ENCODE assay signal across 10 cellular contexts in the genomic region with DNA sequence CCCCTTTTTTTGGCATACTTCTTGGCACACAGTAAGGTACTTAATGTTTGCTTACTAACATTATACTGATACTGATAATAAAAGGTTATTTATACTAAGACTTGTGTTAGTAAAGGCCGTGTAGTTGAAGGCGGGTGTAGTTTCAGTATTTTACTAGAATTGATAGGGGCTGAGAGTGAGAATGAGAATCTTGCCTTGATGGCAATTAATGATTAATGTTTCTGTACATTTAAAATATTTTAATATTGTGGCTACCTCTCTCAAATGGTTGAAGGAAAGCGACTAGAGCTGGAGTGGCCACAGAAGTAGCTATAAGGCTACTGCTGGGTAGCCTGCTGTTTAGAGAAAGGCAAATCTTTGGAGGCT. TPM values are rescaled to one million over a fixed set of nuclear protein-coding genes. Genes with fewer than 3 reads are reported as not detected.
DNase-seq lines count a peak whose midpoint lies in the region; ATAC-seq, FAIRE-seq and TF ChIP-seq lines count a peak whose summit lies in the region.
"Had no signal": no experiment of that assay in that cellular context is flagged by ENCODE, and none has a peak within 500 bp of the region (broad histone marks: within the 10 kb centered on the region; RNA-seq: fewer than 3 reads in every experiment).

No MANE protein-coding gene starts in this region.

- ATAC-seq in HG02981 (IDR thresholded peaks at IDR 0.05; ENCODE audit: unreplicated experiment) (peak; percentile 50), GM12878 (peak; percentile 53), GM18519 (IDR thresholded peaks at IDR 0.05; ENCODE audit: low FRiP score, unreplicated experiment) (no peak)

- SMC1A ChIA-PET in GM12878 (lab: Charles Lee; ENCODE audit: uncharacterized antibody, unreplicated experiment): interaction anchor here (1.0 to 23.5 kb wide), 17 partner anchors 10 to 215 kb away, joined by 3 to 495 read pairs (median 5); no protein-coding TSS in a partner anchor

- H3K9me3 Mint-ChIP-seq in activated CD4-positive, alpha-beta T cell treated with anti-CD3 and anti-CD28 coated beads, Interleukin-2, amount 10 ng/mL, durations not matched to agents 24 days and 14 days: no peaks in the 10 kb centered on the region

- peaks cover 49% of the 10 kb centered on the region for H3K4me1 ChIP-seq in GM12878 (ENCODE audit: control insufficient read depth, insufficient read depth, low read length)
- H3K4me1 ChIP-seq in subcutaneous abdominal adipose tissue (ENCODE audit: control insufficient read depth in 5 of 5, insufficient read depth in 5 of 5, low read length in 5 of 5): peaks cover 0 to 50% (median 36%) of the 10 kb centered on the region in 5 donors
- H3K4me1 ChIP-seq in thyroid gland: no peaks in the 10 kb centered on the region

- H3K9ac ChIP-seq in GM12878 (ENCODE audit: control insufficient read depth, insufficient read depth, low read length): no peak overlapping the region
- no peak overlapping the region for H3K9ac ChIP-seq in subcutaneous abdominal adipose tissue (ENCODE audit: low read length in 5 of 5)

- RAD21 ChIA-PET in GM12878 (lab: Charles Lee; ENCODE audit: unreplicated experiment): interaction anchor here (0.5 to 2.4 kb wide), 11 partner anchors 9 to 589 kb away, joined by 3 to 10 read pairs (median 4); no protein-coding TSS in a partner anchor

- no peaks in the 10 kb centered on the region for H3K27me3 Mint-ChIP-seq in activated CD4-positive, alpha-beta T cell treated with anti-CD3 and anti-CD28 coated beads, Interleukin-2, amount 10 ng/mL, durations not matched to agents 24 days and 14 days

- H3K9me3 ChIP-seq in GM12878 (replicated peaks; ENCODE audit: control insufficient read depth, insufficient read depth, low read length): no peaks in the 10 kb centered on the region
- no peaks in the 10 kb centered on the region for H3K9me3 ChIP-seq in subcutaneous abdominal adipose tissue (ENCODE audit: control insufficient read depth in 5 of 5, low read length in 5 of 5)
- no peaks in the 10 kb centered on the region for H3K9me3 ChIP-seq in thyroid gland
- H3K9me3 ChIP-seq: thoracic aorta had no signal

- peaks cover 48% of the 10 kb centered on the region for H3K4me1 Mint-ChIP-seq in activated CD4-positive, alpha-beta T cell treated with anti-CD3 and anti-CD28 coated beads, Interleukin-2, amount 10 ng/mL, durations not matched to agents 24 days and 14 days

- TF ChIP-seq CTCF in GM12878 (IDR thresholded peaks at IDR 0.05 in 2 of 3, conservative IDR thresholded peaks at IDR 0.05 in 1 of 3; ENCODE audit: control insufficient read depth in 2 of 3, extremely low read depth in 1 of 3, insufficient read depth in 1 of 3, low read depth in 3 of 3, low read length in 3 of 3): no peak
- TF ChIP-seq CTCF in thyroid gland (IDR thresholded peaks at IDR 0.05): no peak

- no peak for TF ChIP-seq POLR2A in GM12878 (IDR thresholded peaks at IDR 0.05; ENCODE audit: low read depth, low read length)
- no peak for TF ChIP-seq POLR2A in thyroid gland (IDR thresholded peaks at IDR 0.05)

- peak overlapping the region; percentile 51; the same call in 1 of the 2 replicates for H3K4me2 ChIP-seq in GM12878 (ENCODE audit: control insufficient read depth, insufficient read depth)

- intact Hi-C loops in activated CD4-positive, alpha-beta T cell treated with anti-CD3 and anti-CD28 coated beads, Interleukin-2, amount 10 ng/mL, durations not matched to agents 24 days and 14 days (cut with micrococcal nuclease): loop anchor here (1.0 kb wide), 7 partner anchors 14 to 211 kb away; partner anchors contain the start of gene PELI1
- intact Hi-C loops in GM12878 (cut with micrococcal nuclease; ENCODE audit: unreplicated experiment): no loop called here
- intact Hi-C loops in thyroid gland (cut with DNase I): no loop called here

- no peak for DNase-seq in activated CD4-positive, alpha-beta T cell treated with anti-CD3 and anti-CD28 coated beads, Interleukin-2, amount 10 ng/mL, durations not matched to agents 24 days and 14 days
- no peak for DNase-seq in activated CD4-positive, alpha-beta T cell treated with anti-CD3 and anti-CD28 coated beads, Interleukin-2, amount 50 U/mL, for 4 hours
- DNase-seq in GM12878 (ENCODE audit: low read depth, low spot score): no peak
- no peak for DNase-seq in GF-D8 (lab: John Stamatoyannopoulos, UW)
- DNase-seq in thyroid gland: no peak
- DNase-seq: ACHN had no signal

- peak overlapping the region; percentile 86 for H3K27ac Mint-ChIP-seq in activated CD4-positive, alpha-beta T cell treated with anti-CD3 and anti-CD28 coated beads, Interleukin-2, amount 10 ng/mL, durations not matched to agents 24 days and 14 days

- POLR2A ChIA-PET in GM12878 (lab: Charles Lee): interaction anchor here (0.7 to 2.1 kb wide), 5 partner anchors 9 to 16 kb away, joined by 3 to 8 read pairs (median 4); no protein-coding TSS in a partner anchor

- TF ChIP-seq EP300 in GM12878 (IDR thresholded peaks at IDR 0.05; ENCODE audit: borderline replicate concordance in 1 of 2, control insufficient read depth in 1 of 2, low read depth in 2 of 2, low read length in 2 of 2): no peak

- H3K4me3 ChIP-seq in GM12878: peak overlapping the region; percentile 27; the same call in 1 of the 2 replicates
- H3K4me3 ChIP-seq in subcutaneous abdominal adipose tissue (ENCODE audit: low read depth in 1 of 5, low read length in 5 of 5): no peak overlapping the region
- no peak overlapping the region for H3K4me3 ChIP-seq in thyroid gland (replicated peaks in 1 of 3)
- H3K4me3 ChIP-seq: thoracic aorta had no signal

- FAIRE-seq in GM12878 (lab: Jason Lieb, UNC): no peak

- H3K4me3 Mint-ChIP-seq in activated CD4-positive, alpha-beta T cell treated with anti-CD3 and anti-CD28 coated beads, Interleukin-2, amount 10 ng/mL, durations not matched to agents 24 days and 14 days: peak overlapping the region; percentile 66

- no peaks in the 10 kb centered on the region for H4K20me1 ChIP-seq in GM12878 (ENCODE audit: control insufficient read depth, insufficient read depth)

- no peak overlapping the region for H2AFZ ChIP-seq in GM12878 (ENCODE audit: control insufficient read depth, low read depth, low read length)

- in situ Hi-C loops in GM12878 (cut with MboI): no loop called here

- no peak for TF ChIP-seq RAD21 in GM12878 (IDR thresholded peaks at IDR 0.05; ENCODE audit: insufficient read depth, low read depth, low read length)

- H3K36me3 Mint-ChIP-seq in activated CD4-positive, alpha-beta T cell treated with anti-CD3 and anti-CD28 coated beads, Interleukin-2, amount 10 ng/mL, durations not matched to agents 24 days and 14 days (ENCODE audit: low read depth): peaks cover 14% of the 10 kb centered on the region

- BruUV-seq in GM12878 (replicated peaks; lab: Mats Ljungman, UMichigan): no TSS peak

- CTCF ChIA-PET in GM12878 (lab: Yijun Ruan, JAX): interaction anchor here (0.9 to 2.6 kb wide), 8 partner anchors 8 to 211 kb away, joined by 3 to 13 read pairs (median 4); no protein-coding TSS in a partner anchor

- peaks cover 99% of the 10 kb centered on the region for H3K79me2 ChIP-seq in GM12878 (ENCODE audit: control insufficient read depth, insufficient read depth, low read length)

- H3K36me3 ChIP-seq in GM12878 (ENCODE audit: control insufficient read depth in 2 of 2, insufficient read depth in 2 of 2, low read length in 1 of 2) (peaks cover 0 to 3% of the 10 kb centered on the region in 2 experiments; a peak in 2 of 4 replicates), subcutaneous abdominal adipose tissue (ENCODE audit: control insufficient read depth in 5 of 5, insufficient read depth in 5 of 5, low read length in 5 of 5) (no peaks in the 10 kb centered on the region), thyroid gland (no peaks in the 10 kb centered on the region)
- H3K36me3 ChIP-seq: thoracic aorta had no signal

- H3K27ac ChIP-seq in GM12878 (ENCODE audit: control insufficient read depth, insufficient read depth) (peak overlapping the region; percentile 72), subcutaneous abdominal adipose tissue (ENCODE audit: low read depth, low read length) (peak overlapping the region; percentile 51), thyroid gland (no peak overlapping the region)
- H3K27ac ChIP-seq: thoracic aorta had no signal

- 30% methylated on average over 3 of the region's 3 CpGs for WGBS in GM12878 (ENCODE audit: insufficient coverage, insufficient replicate concordance, low lambda C conversion rate, missing lambda C conversion rate)
- 95 to 98% methylated on average over 3 of the region's 3 CpGs for WGBS in thyroid gland, 2 donors

- H3K27me3 ChIP-seq in GM12878 (replicated peaks in 1 of 2; ENCODE audit: control insufficient read depth in 2 of 2, insufficient read depth in 2 of 2, low read length in 1 of 2) (no peaks in the 10 kb centered on the region), subcutaneous abdominal adipose tissue (ENCODE audit: control insufficient read depth in 5 of 5, insufficient read depth in 4 of 5, low read length in 5 of 5) (no peaks in the 10 kb centered on the region), thyroid gland (no peaks in the 10 kb centered on the region)

TF ChIP-seq in GM12878, 131 proteins besides CTCF, POLR2A, EP300 and RAD21:
- TF ChIP-seq PML (IDR thresholded peaks at IDR 0.05; ENCODE audit: low read length) (no peak), BMI1 (IDR thresholded peaks at IDR 0.05; ENCODE audit: borderline replicate concordance) (no peak)

RNA-seq across cellular contexts. Expression of gene PELI1, which starts 29.3 kb away (rescaled TPM):
- total RNA-seq in activated CD4-positive, alpha-beta T cell treated with anti-CD3 and anti-CD28 coated beads, Interleukin-2, amount 10 ng/mL, durations not matched to agents 24 days and 14 days: 31.9 and 33.8 TPM in 2 replicates
- total RNA-seq in GM12878 (2013; cell fraction: nucleolus; rRNA removed): 104 and 128 TPM in 2 replicates
- total RNA-seq in GM12878 (2014; rRNA removed) (40.7 and 46.1 TPM in 2 replicates), GM12878 (2014; rRNA removed; fragmentation: Illumina TruSeq; extraction: Trizol) (32.9 and 33.9 TPM in 2 replicates), GM12878 (2021) (54.6 and 55.4 TPM in 2 replicates), thyroid gland (10 to 100 TPM in 3 of 4 donors, 1 to 10 TPM in 1; 5.2 to 17.1 (median 11.4) TPM)
- 19.2 TPM for polyA plus RNA-seq in GM12878 (2011; ENCODE audit: low read depth)
- polyA plus RNA-seq in GM12878 (2011; rRNA removed) (92.0 and 137 TPM in 2 replicates), GM12878 (2014; fragmentation: Illumina TruSeq; extraction: Trizol) (38.9 and 47.6 TPM in 2 replicates), GM12878 (2014; fragmentation: Nextera tagmentation; extraction: Ambion mirVana) (10 to 100 TPM; 12.1 to 13.2 TPM), GM12878 (2014; rRNA removed) (35.0 and 36.7 TPM in 2 replicates), GM12878 (2016; fragmentation: Nextera tagmentation; extraction: Ambion mirVana) (10 to 100 TPM; 43.9 to 45.3 TPM)
- 36.5 and 40.9 TPM in 2 replicates for polyA plus RNA-seq in GM12878 (2011; cell fraction: cytosol; rRNA removed)
- 48.4 and 49.6 TPM in 2 replicates for polyA plus RNA-seq in GM12878 (2011; cell fraction: nucleus; rRNA removed)
- polyA plus RNA-seq in GM12878 (2012): 24.6 and 25.7 TPM in 2 replicates
- polyA minus RNA-seq in GM12878 (2011; rRNA and poly(A)+ RNA removed): 60.6 and 77.2 TPM in 2 replicates
- 25.8 and 30.8 TPM in 2 replicates for polyA minus RNA-seq in GM12878 (2011; cell fraction: cytosol; rRNA and poly(A)+ RNA removed)
- polyA minus RNA-seq in GM12878 (2011; cell fraction: nucleus; rRNA and poly(A)+ RNA removed): 71.6 and 122 TPM in 2 replicates

Comparison
In these comparisons a context has a peak if more than half of its experiments do, and no peak if none do; other contexts are left out.
1. H3K27ac ChIP-seq: peak in GM12878 (single experiment) and subcutaneous abdominal adipose tissue (single experiment); none in thyroid gland (0 of 3).